Comparison of ENCODE assay signal across 8 cellular contexts in the genomic region with DNA sequence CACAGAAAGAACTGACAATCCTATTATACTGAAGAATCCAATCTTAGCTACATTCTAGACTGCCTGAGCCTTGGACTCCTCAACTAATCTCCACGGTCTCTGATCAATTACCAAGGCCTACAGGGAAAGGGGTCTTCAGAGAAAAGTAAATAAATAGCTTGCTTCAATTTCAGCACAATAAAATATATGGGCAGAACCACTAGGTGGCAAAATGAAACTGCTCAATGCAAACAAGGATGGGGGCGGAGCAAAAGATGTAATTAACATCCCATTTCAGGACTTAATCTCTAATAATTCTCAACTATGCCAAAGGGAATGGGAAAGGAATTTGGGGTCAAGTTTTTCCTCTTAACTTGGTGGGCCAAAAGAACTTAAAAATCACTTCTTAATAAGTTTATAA.
DNase-seq lines count a peak whose midpoint lies in the region; ATAC-seq, FAIRE-seq and TF ChIP-seq lines count a peak whose summit lies in the region.

No MANE protein-coding gene starts in this region.

- POLR2A ChIA-PET in A549 (lab: Yijun Ruan, JAX), result no interaction called here
- POLR2A ChIA-PET in GM12878 (lab: Charles Lee), result interaction anchor here (0.7 kb wide), 1 partner anchor 32 kb away, joined by 3 read pairs; no protein-coding TSS in a partner anchor

- peak; percentile 27 to 36 for DNase-seq in A549 (ENCODE audit: low read depth in 1 of 2, low spot score in 1 of 2)
- DNase-seq in DMS114 treated with DMSO at 0.1 percent for 48 hours (lab: John Stamatoyannopoulos, UW; ENCODE audit: unreplicated experiment), result peak; percentile 54
- DNase-seq in NCI-H345 (lab: John Stamatoyannopoulos, UW), result peak; percentile 4
- DNase-seq in GM12878 (ENCODE audit: low read depth, low spot score), result no peak
- DNase-seq in left lung, result no peak

- no peaks in the 10 kb centered on the region for H3K9me3 ChIP-seq in A549
- H3K9me3 ChIP-seq in GM12878 (replicated peaks; ENCODE audit: control insufficient read depth, insufficient read depth, low read length), result no peaks in the 10 kb centered on the region; the same call in 2 of the 3 replicates
- H3K9me3 ChIP-seq in left lung, result no peaks in the 10 kb centered on the region

- H3K27me3 ChIP-seq in GM12878 (replicated peaks in 1 of 2; ENCODE audit: control insufficient read depth in 2 of 2, insufficient read depth in 2 of 2, low read length in 1 of 2), result no peaks in the 10 kb centered on the region
- H3K27me3 ChIP-seq in left lung, result no peaks in the 10 kb centered on the region

- in situ Hi-C loops in GM12878 (cut with MboI), result no loop called here

- FAIRE-seq in A549 (lab: Jason Lieb, UNC) (no peak), GM12878 (lab: Jason Lieb, UNC) (no peak)

- peak; percentile 74 to 75 for TF ChIP-seq RAD21 in A549 (conservative IDR thresholded peaks at IDR 0.05 in 1 of 2, IDR thresholded peaks at IDR 0.05 in 1 of 2)
- peak; percentile 62 for TF ChIP-seq RAD21 in GM12878 (IDR thresholded peaks at IDR 0.05; ENCODE audit: insufficient read depth, low read depth, low read length)

- no peak for TF ChIP-seq POLR2A in A549 (IDR thresholded peaks at IDR 0.05; ENCODE audit: low read length)
- TF ChIP-seq POLR2A in GM12878 (IDR thresholded peaks at IDR 0.05; ENCODE audit: low read depth, low read length), result no peak

- H3K4me1 ChIP-seq in A549 (peaks cover 3% of the 10 kb centered on the region; the same call in 1 of the 3 replicates), GM12878 (ENCODE audit: control insufficient read depth, insufficient read depth, low read length) (no peaks in the 10 kb centered on the region), left lung (no peaks in the 10 kb centered on the region)

- no TSS peak for BruUV-seq in GM12878 (replicated peaks; lab: Mats Ljungman, UMichigan)

- no peaks in the 10 kb centered on the region for H3K79me2 ChIP-seq in GM12878 (ENCODE audit: control insufficient read depth, insufficient read depth, low read length)

- CTCF ChIA-PET in A549 (lab: Yijun Ruan, JAX) (interaction anchor here (1.0 to 1.6 kb wide), 5 partner anchors 12 to 151 kb away, joined by 3 to 7 read pairs (median 3); no protein-coding TSS in a partner anchor), GM12878 (lab: Yijun Ruan, JAX) (interaction anchor here (0.6 to 1.2 kb wide), 8 partner anchors 12 to 311 kb away, joined by 3 to 4 read pairs (median 4); no protein-coding TSS in a partner anchor)

- H3K4me3 ChIP-seq in A549 (no peak overlapping the region), GM12878 (no peak overlapping the region), left lung (no peak overlapping the region)

- intact Hi-C loops in GM12878 (cut with micrococcal nuclease; ENCODE audit: unreplicated experiment) (loop anchor here (1.0 to 10.0 kb wide), 3 partner anchors 134 to 474 kb away; a partner anchor contains a TSS), left lung (cut with DNase I) (loop anchor here in 1 of 2 donors (10.0 kb wide), 1 partner anchor 291 kb away; a partner anchor contains a TSS)

- H3K36me3 ChIP-seq in GM12878 (ENCODE audit: control insufficient read depth in 2 of 2, insufficient read depth in 2 of 2, low read length in 1 of 2) (peaks cover 5 to 6% of the 10 kb centered on the region in 2 experiments; a peak in 3 of 4 replicates), left lung (peaks cover 0 to 21% of the 10 kb centered on the region in 2 donors)

- SMC1A ChIA-PET in GM12878 (lab: Charles Lee; ENCODE audit: uncharacterized antibody, unreplicated experiment), result interaction anchor here (0.9 to 1.5 kb wide), 4 partner anchors 38 to 284 kb away, joined by 3 to 5 read pairs (median 3); no protein-coding TSS in a partner anchor

- H3K4me2 ChIP-seq in A549, result no peak overlapping the region
- H3K4me2 ChIP-seq in GM12878 (ENCODE audit: control insufficient read depth, insufficient read depth), result no peak overlapping the region

- no peak overlapping the region for H3K27ac ChIP-seq in A549
- no peak overlapping the region for H3K27ac ChIP-seq in GM12878 (ENCODE audit: control insufficient read depth, insufficient read depth)
- no peak overlapping the region for H3K27ac ChIP-seq in left lung

- 45% methylated on average over 2 of the region's 2 CpGs for WGBS in A549 (ENCODE audit: missing lambda C conversion rate)
- WGBS in GM12878 (ENCODE audit: insufficient coverage, insufficient replicate concordance, low lambda C conversion rate, missing lambda C conversion rate), result 58% methylated on average over 2 of the region's 2 CpGs

- H4K20me1 ChIP-seq in GM12878 (ENCODE audit: control insufficient read depth, insufficient read depth), result no peaks in the 10 kb centered on the region

- H3K9ac ChIP-seq in GM12878 (ENCODE audit: control insufficient read depth, insufficient read depth, low read length), result no peak overlapping the region

- RAD21 ChIA-PET in GM12878 (lab: Charles Lee; ENCODE audit: unreplicated experiment), result interaction anchor here (0.6 to 1.5 kb wide), 5 partner anchors 152 to 475 kb away, joined by 3 read pairs; no protein-coding TSS in a partner anchor

- TF ChIP-seq CTCF in A549 (IDR thresholded peaks at IDR 0.05) (peak; percentile 62), GM12878 (IDR thresholded peaks at IDR 0.05 in 2 of 3, conservative IDR thresholded peaks at IDR 0.05 in 1 of 3; ENCODE audit: control insufficient read depth in 2 of 3, extremely low read depth in 1 of 3, insufficient read depth in 1 of 3, low read depth in 3 of 3, low read length in 3 of 3) (peak in 2 of 3 experiments; percentile 16 to 40; a peak in 4 of 6 replicates), left lung (IDR thresholded peaks at IDR 0.05) (peak in 1 of 2 donors; percentile 34)

- H2AFZ ChIP-seq in GM12878 (ENCODE audit: control insufficient read depth, low read depth, low read length), result no peak overlapping the region

- ATAC-seq in A549 (peak in 1 of 2 experiments; percentile 52; a peak in 3 of 6 replicates), GM12878 (peak; percentile 71), left lung (peak; percentile 68), GM18861 (IDR thresholded peaks at IDR 0.05; ENCODE audit: unreplicated experiment) (no peak), GM18909 (IDR thresholded peaks at IDR 0.05; ENCODE audit: poor library complexity, unreplicated experiment) (no peak), GM18519 (IDR thresholded peaks at IDR 0.05; ENCODE audit: low FRiP score, unreplicated experiment) (no peak)

- TF ChIP-seq EP300 in A549 (IDR thresholded peaks at IDR 0.05), result no peak
- TF ChIP-seq EP300 in GM12878 (IDR thresholded peaks at IDR 0.05; ENCODE audit: borderline replicate concordance in 1 of 2, control insufficient read depth in 1 of 2, low read depth in 2 of 2, low read length in 2 of 2), result no peak

TF ChIP-seq in A549, 52 proteins besides CTCF, POLR2A, EP300 and RAD21:
- TF ChIP-seq, protein P1, sequence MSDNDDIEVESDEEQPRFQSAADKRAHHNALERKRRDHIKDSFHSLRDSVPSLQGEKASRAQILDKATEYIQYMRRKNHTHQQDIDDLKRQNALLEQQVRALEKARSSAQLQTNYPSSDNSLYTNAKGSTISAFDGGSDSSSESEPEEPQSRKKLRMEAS (IDR thresholded peaks at IDR 0.05), result no peak
- TF ChIP-seq ZFP36 (IDR thresholded peaks at IDR 0.05; ENCODE audit: borderline replicate concordance, partially characterized antibody), result no peak
- peak; percentile 59 for TF ChIP-seq SMC3 (IDR thresholded peaks at IDR 0.05)

TF ChIP-seq in GM12878, 131 proteins besides CTCF, POLR2A, EP300 and RAD21:
- TF ChIP-seq CEBPB (IDR thresholded peaks at IDR 0.05; ENCODE audit: borderline replicate concordance in 1 of 2, low read depth in 2 of 2, low read length in 2 of 2), result no peak
- peak; percentile 38; the same call in 1 of the 2 replicates for TF ChIP-seq SMC3 (IDR thresholded peaks at IDR 0.05; ENCODE audit: borderline replicate concordance, low read length)
TF ChIP-seq in GM12878: peak in this region for 1.

Comparison
In these comparisons a context has a peak if more than half of its experiments do, and no peak if none do; other contexts are left out.
1. ATAC-seq: peak in GM12878 (single experiment) and left lung (single experiment); none in GM18861 (single experiment), GM18909 (single experiment) and GM18519 (single experiment).
2. DNase-seq: peak in A549 (2 of 2), DMS114 treated with DMSO at 0.1 percent for 48 hours (single experiment) and NCI-H345 (single experiment); none in GM12878 (single experiment) and left lung (0 of 2).